ENCODE assay signal across 8 cellular contexts in the genomic region with DNA sequence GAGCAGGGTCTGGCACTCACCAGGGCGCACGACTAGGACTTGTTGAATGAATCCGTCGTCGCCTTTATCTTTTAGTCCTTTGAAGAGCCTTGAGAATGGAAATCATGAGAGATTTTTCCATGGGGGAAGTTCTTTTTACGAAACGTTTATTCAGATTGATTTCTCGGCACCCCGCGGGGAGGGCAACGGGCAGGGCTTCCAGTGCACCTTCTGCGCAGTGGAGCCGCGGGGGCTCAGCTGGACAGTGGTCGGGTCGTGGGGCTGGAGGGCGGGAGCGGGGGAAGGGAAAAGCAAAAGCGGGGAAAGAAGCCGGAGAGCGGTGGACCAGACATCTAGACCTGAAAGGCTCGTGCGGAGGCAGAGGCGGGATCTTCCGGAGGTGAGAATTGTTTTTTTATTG. TPM values are rescaled to one million over a fixed set of nuclear protein-coding genes. Genes with fewer than 3 reads are reported as not detected.
DNase-seq lines count a peak whose midpoint lies in the region; ATAC-seq and TF ChIP-seq lines count a peak whose summit lies in the region.
"Not testable (repeated sequence)": the region's sequence is repeated elsewhere in the genome, so short reads cannot be mapped to it uniquely, and the experiment has no call there.

No MANE protein-coding gene starts in this region.

- not testable (repeated sequence) for H3K9me2 ChIP-seq in GM23338 (ENCODE audit: insufficient read depth)

- not testable (repeated sequence) for H2BK12ac ChIP-seq in trophoblast cell (ENCODE audit: low read length)

- DNase-seq in GM23338 (ENCODE audit: low spot score) (peak; percentile 5), trophoblast cell (peak in 1 of 2 donors; percentile 0)
- DNase-seq in activated T-helper 2 cell treated with anti-CD3 and anti-CD28 coated beads, Interferon-gamma antibody, Interleukin-2, Interleukin-4, amounts not matched to agents 10 μg/mL and 5 μg/mL and 100 μg/mL, durations not matched to agents 14 hours and 24 hours and 36 hours (ENCODE audit: low spot score); cardiac fibroblast (ENCODE audit: low read depth in 2 of 2); fibroblast of the aortic adventitia (ENCODE audit: low read depth); lower lobe of right lung; type B pancreatic cell (ENCODE audit: extremely low spot score, unreplicated experiment): not testable (repeated sequence)

- not testable (repeated sequence) for TF ChIP-seq CTCF in GM23338 (conservative IDR thresholded peaks at IDR 0.05; ENCODE audit: low read depth in 2 of 2); WI38 (IDR thresholded peaks at IDR 0.05; ENCODE audit: low read depth, low read length); cardiac fibroblast (IDR thresholded peaks at IDR 0.05; ENCODE audit: low read depth, low read length); fibroblast of the aortic adventitia (IDR thresholded peaks at IDR 0.05; ENCODE audit: insufficient read depth, low read length); lower lobe of right lung (IDR thresholded peaks at IDR 0.05); type B pancreatic cell (conservative IDR thresholded peaks at IDR 0.05)

- H4K8ac ChIP-seq in trophoblast cell (ENCODE audit: low read depth, low read length): not testable (repeated sequence)

- peak; percentile 33 for ATAC-seq in GM23338
- ATAC-seq in lower lobe of right lung: not testable (repeated sequence)

- not testable (repeated sequence) for H3K4me1 ChIP-seq in GM23338 (ENCODE audit: insufficient read depth); lower lobe of right lung; trophoblast cell (ENCODE audit: control insufficient read depth in 1 of 2, insufficient read depth in 2 of 2, low read length in 2 of 2)

- not testable (repeated sequence) for H2BK5ac ChIP-seq in trophoblast cell (ENCODE audit: low read depth, low read length, poor library complexity)

- H3K27me3 ChIP-seq in GM23338 (ENCODE audit: insufficient read depth) (peaks cover 26% of the 10 kb centered on the region), lower lobe of right lung (ENCODE audit: low read depth) (peaks cover 12% of the 10 kb centered on the region)
- not testable (repeated sequence) for H3K27me3 ChIP-seq in trophoblast cell (ENCODE audit: insufficient read depth, low read length)

- not testable (repeated sequence) for H3K9me3 Mint-ChIP-seq in GM23338; activated T-helper 2 cell treated with anti-CD3 and anti-CD28 coated beads, Interferon-gamma antibody, Interleukin-2, Interleukin-4, amounts not matched to agents 10 μg/mL and 5 μg/mL and 100 μg/mL, durations not matched to agents 14 hours and 24 hours and 36 hours; type B pancreatic cell

- not testable (repeated sequence) for H2AFZ ChIP-seq in GM23338; trophoblast cell (ENCODE audit: insufficient read depth, low read length, poor library complexity)

- intact Hi-C loops in activated T-helper 2 cell treated with anti-CD3 and anti-CD28 coated beads, Interferon-gamma antibody, Interleukin-2, Interleukin-4, amounts not matched to agents 10 μg/mL and 5 μg/mL and 100 μg/mL, durations not matched to agents 14 hours and 24 hours and 36 hours (cut with micrococcal nuclease); lower lobe of right lung (cut with DNase I): not testable (repeated sequence)

- H3K36me3 Mint-ChIP-seq in GM23338 (ENCODE audit: low read depth); activated T-helper 2 cell treated with anti-CD3 and anti-CD28 coated beads, Interferon-gamma antibody, Interleukin-2, Interleukin-4, amounts not matched to agents 10 μg/mL and 5 μg/mL and 100 μg/mL, durations not matched to agents 14 hours and 24 hours and 36 hours (ENCODE audit: low read depth); type B pancreatic cell: not testable (repeated sequence)

- H3K14ac ChIP-seq in trophoblast cell (ENCODE audit: low read length): not testable (repeated sequence)

- H2BK120ac ChIP-seq in trophoblast cell (ENCODE audit: insufficient read depth, low read length, poor library complexity): not testable (repeated sequence)

- not testable (repeated sequence) for H4K12ac ChIP-seq in trophoblast cell (ENCODE audit: low read depth, low read length)

- H2AK5ac ChIP-seq in trophoblast cell (ENCODE audit: low read length): not testable (repeated sequence)

- not testable (repeated sequence) for H3K27ac Mint-ChIP-seq in GM23338; activated T-helper 2 cell treated with anti-CD3 and anti-CD28 coated beads, Interferon-gamma antibody, Interleukin-2, Interleukin-4, amounts not matched to agents 10 μg/mL and 5 μg/mL and 100 μg/mL, durations not matched to agents 14 hours and 24 hours and 36 hours; type B pancreatic cell

- H3K27me3 Mint-ChIP-seq in GM23338 (ENCODE audit: insufficient read depth, low read depth, poor library complexity) (peaks cover 12% of the 10 kb centered on the region), type B pancreatic cell (peaks cover 10% of the 10 kb centered on the region)
- H3K27me3 Mint-ChIP-seq in activated T-helper 2 cell treated with anti-CD3 and anti-CD28 coated beads, Interferon-gamma antibody, Interleukin-2, Interleukin-4, amounts not matched to agents 10 μg/mL and 5 μg/mL and 100 μg/mL, durations not matched to agents 14 hours and 24 hours and 36 hours (ENCODE audit: low read depth): peaks cover 12% of the 10 kb centered on the region

- not testable (repeated sequence) for H3K18ac ChIP-seq in trophoblast cell (ENCODE audit: low read length)

- H4K91ac ChIP-seq in trophoblast cell (ENCODE audit: low read depth, low read length): not testable (repeated sequence)

- H3K9me3 ChIP-seq in lower lobe of right lung; trophoblast cell (ENCODE audit: insufficient read depth, low read depth, low read length): not testable (repeated sequence)

- not testable (repeated sequence) for H3K4ac ChIP-seq in trophoblast cell (ENCODE audit: low read depth, low read length)

- H3K79me2 ChIP-seq in GM23338 (replicated peaks; ENCODE audit: insufficient read depth); trophoblast cell (ENCODE audit: control insufficient read depth, insufficient read depth, low read length, poor library complexity): not testable (repeated sequence)

- H3K4me2 ChIP-seq in GM23338 (peak overlapping the region; percentile 81), trophoblast cell (ENCODE audit: low read length) (peak overlapping the region; percentile 58)

- not testable (repeated sequence) for H3K23ac ChIP-seq in trophoblast cell (ENCODE audit: low read length)

- H3K4me1 Mint-ChIP-seq in GM23338; activated T-helper 2 cell treated with anti-CD3 and anti-CD28 coated beads, Interferon-gamma antibody, Interleukin-2, Interleukin-4, amounts not matched to agents 10 μg/mL and 5 μg/mL and 100 μg/mL, durations not matched to agents 14 hours and 24 hours and 36 hours (ENCODE audit: low read depth); type B pancreatic cell (ENCODE audit: unreplicated experiment): not testable (repeated sequence)

- no CpG with 5 or more reads among the region's 25 CpGs for WGBS in trophoblast cell (ENCODE audit: extremely low coverage, insufficient coverage, insufficient read length)

- H3K4me3 Mint-ChIP-seq in GM23338: peak overlapping the region; percentile 84
- peak overlapping the region; percentile 62 for H3K4me3 Mint-ChIP-seq in activated T-helper 2 cell treated with anti-CD3 and anti-CD28 coated beads, Interferon-gamma antibody, Interleukin-2, Interleukin-4, amounts not matched to agents 10 μg/mL and 5 μg/mL and 100 μg/mL, durations not matched to agents 14 hours and 24 hours and 36 hours (ENCODE audit: low read depth)
- H3K4me3 Mint-ChIP-seq in type B pancreatic cell: peak overlapping the region; percentile 82

- not testable (repeated sequence) for H4K20me1 ChIP-seq in GM23338 (replicated peaks; ENCODE audit: insufficient read depth)

- H3K9ac ChIP-seq in trophoblast cell (ENCODE audit: low read length): not testable (repeated sequence)

- not testable (repeated sequence) for H3K79me1 ChIP-seq in trophoblast cell (ENCODE audit: low read length)

- H3K4me3 ChIP-seq in GM23338 (peak overlapping the region; percentile 75), WI38 (ENCODE audit: low read depth, low read length) (0 out of 2 replicates have a peak overlapping the region, but pooled peaks have one; percentile 14), cardiac fibroblast (replicated peaks in 1 of 2; ENCODE audit: low read depth in 2 of 2, low read length in 2 of 2) (peak overlapping the region; percentile 5 to 33), fibroblast of the aortic adventitia (ENCODE audit: low read depth, low read length) (peak overlapping the region; percentile 39), lower lobe of right lung (peak overlapping the region; percentile 19)
- H3K4me3 ChIP-seq in trophoblast cell (ENCODE audit: low read depth, low read length): not testable (repeated sequence)

- not testable (repeated sequence) for H3K36me3 ChIP-seq in GM23338 (ENCODE audit: insufficient read depth); lower lobe of right lung; trophoblast cell (ENCODE audit: control insufficient read depth in 1 of 2, insufficient read depth in 2 of 2, low read length in 2 of 2)

- H3K27ac ChIP-seq in GM23338 (ENCODE audit: low read depth); lower lobe of right lung; trophoblast cell (ENCODE audit: low read depth, low read length): not testable (repeated sequence)

- H3F3A ChIP-seq in GM23338 (replicated peaks; ENCODE audit: low read depth): not testable (repeated sequence)

RNA-seq across cellular contexts. Expression of a gene that starts 50.5 kb away (rescaled TPM):
- total RNA-seq in GM23338 (2014; rRNA removed; shearing (Covaris generic)): 0.83 and 1.6 TPM in 2 replicates
- 0.30 and 0.50 TPM in 2 replicates for polyA plus RNA-seq in GM23338 (2016; fragmentation: Nextera tagmentation; extraction: Ambion mirVana)
- total RNA-seq in activated T-helper 2 cell treated with anti-CD3 and anti-CD28 coated beads, Interferon-gamma antibody, Interleukin-2, Interleukin-4, amounts not matched to agents 10 μg/mL and 5 μg/mL and 100 μg/mL, durations not matched to agents 14 hours and 24 hours and 36 hours: 0.82 and 1.2 TPM in 2 replicates
- total RNA-seq in fibroblast of the aortic adventitia (ENCODE audit: low replicate concordance) (1.8 and 2.1 TPM in 2 replicates), lower lobe of right lung (2.4 TPM), type B pancreatic cell (ENCODE audit: low replicate concordance) (2.0 and 4.3 TPM in 2 replicates)
- polyA plus RNA-seq in trophoblast cell (2013): 0.94 and 1.1 TPM in 2 replicates
